ENCODE assay signal across 1 cellular context in genomic region chr2:85470850-85471800, GRCh38.
TF ChIP-seq lines count a peak whose summit lies in the region.

No MANE protein-coding gene starts in this region.

TF ChIP-seq in WTC11, 78 proteins besides CTCF, POLR2A, EP300 and RAD21 (continued from another document):
- TF ChIP-seq, protein P1, sequence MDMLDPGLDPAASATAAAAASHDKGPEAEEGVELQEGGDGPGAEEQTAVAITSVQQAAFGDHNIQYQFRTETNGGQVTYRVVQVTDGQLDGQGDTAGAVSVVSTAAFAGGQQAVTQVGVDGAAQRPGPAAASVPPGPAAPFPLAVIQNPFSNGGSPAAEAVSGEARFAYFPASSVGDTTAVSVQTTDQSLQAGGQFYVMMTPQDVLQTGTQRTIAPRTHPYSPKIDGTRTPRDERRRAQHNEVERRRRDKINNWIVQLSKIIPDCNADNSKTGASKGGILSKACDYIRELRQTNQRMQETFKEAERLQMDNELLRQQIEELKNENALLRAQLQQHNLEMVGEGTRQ (CRISPR knock-in tag; IDR thresholded peaks at IDR 0.05) = no peak
- TF ChIP-seq CBFB (CRISPR knock-in tag; IDR thresholded peaks at IDR 0.05; ENCODE audit: low read depth) = no peak
- no peak for TF ChIP-seq ZNF121 (CRISPR knock-in tag; IDR thresholded peaks at IDR 0.05)
TF ChIP-seq in WTC11: peak in this region for 1.
